ENCODE assay signal across 3 cellular contexts in genomic region chr5:110925916-110926315, GRCh38.
TF ChIP-seq lines count a peak whose summit lies in the region.

No MANE protein-coding gene starts in this region.

TF ChIP-seq in SK-N-SH, 30 proteins besides CTCF, POLR2A, EP300 and RAD21:
- TF ChIP-seq, protein P1, sequence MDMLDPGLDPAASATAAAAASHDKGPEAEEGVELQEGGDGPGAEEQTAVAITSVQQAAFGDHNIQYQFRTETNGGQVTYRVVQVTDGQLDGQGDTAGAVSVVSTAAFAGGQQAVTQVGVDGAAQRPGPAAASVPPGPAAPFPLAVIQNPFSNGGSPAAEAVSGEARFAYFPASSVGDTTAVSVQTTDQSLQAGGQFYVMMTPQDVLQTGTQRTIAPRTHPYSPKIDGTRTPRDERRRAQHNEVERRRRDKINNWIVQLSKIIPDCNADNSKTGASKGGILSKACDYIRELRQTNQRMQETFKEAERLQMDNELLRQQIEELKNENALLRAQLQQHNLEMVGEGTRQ (IDR thresholded peaks at IDR 0.05; ENCODE audit: borderline replicate concordance, low read depth, low read length) = no peak
- TF ChIP-seq, protein P2, sequence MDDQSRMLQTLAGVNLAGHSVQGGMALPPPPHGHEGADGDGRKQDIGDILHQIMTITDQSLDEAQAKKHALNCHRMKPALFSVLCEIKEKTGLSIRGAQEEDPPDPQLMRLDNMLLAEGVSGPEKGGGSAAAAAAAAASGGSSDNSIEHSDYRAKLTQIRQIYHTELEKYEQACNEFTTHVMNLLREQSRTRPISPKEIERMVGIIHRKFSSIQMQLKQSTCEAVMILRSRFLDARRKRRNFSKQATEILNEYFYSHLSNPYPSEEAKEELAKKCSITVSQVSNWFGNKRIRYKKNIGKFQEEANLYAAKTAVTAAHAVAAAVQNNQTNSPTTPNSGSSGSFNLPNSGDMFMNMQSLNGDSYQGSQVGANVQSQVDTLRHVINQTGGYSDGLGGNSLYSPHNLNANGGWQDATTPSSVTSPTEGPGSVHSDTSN (IDR thresholded peaks at IDR 0.05) = no peak
- no peak for TF ChIP-seq TAF1 (IDR thresholded peaks at IDR 0.05; ENCODE audit: borderline replicate concordance, low read depth, low read length)
- no peak for TF ChIP-seq NRF1 (IDR thresholded peaks at IDR 0.05; ENCODE audit: low read depth, low read length)
- no peak for TF ChIP-seq GATA2 (CRISPR knock-in tag; IDR thresholded peaks at IDR 0.05)
- TF ChIP-seq, protein P3, sequence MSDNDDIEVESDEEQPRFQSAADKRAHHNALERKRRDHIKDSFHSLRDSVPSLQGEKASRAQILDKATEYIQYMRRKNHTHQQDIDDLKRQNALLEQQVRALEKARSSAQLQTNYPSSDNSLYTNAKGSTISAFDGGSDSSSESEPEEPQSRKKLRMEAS (IDR thresholded peaks at IDR 0.05; ENCODE audit: low read depth) = no peak
- TF ChIP-seq NFIC (IDR thresholded peaks at IDR 0.05; ENCODE audit: borderline replicate concordance) = no peak
- TF ChIP-seq FOXM1 (IDR thresholded peaks at IDR 0.05; ENCODE audit: low read depth) = no peak
- no peak for TF ChIP-seq CHD2 (IDR thresholded peaks at IDR 0.05; ENCODE audit: low read length, partially characterized antibody)
- TF ChIP-seq JUND (IDR thresholded peaks at IDR 0.05) = no peak
- TF ChIP-seq, protein P4, sequence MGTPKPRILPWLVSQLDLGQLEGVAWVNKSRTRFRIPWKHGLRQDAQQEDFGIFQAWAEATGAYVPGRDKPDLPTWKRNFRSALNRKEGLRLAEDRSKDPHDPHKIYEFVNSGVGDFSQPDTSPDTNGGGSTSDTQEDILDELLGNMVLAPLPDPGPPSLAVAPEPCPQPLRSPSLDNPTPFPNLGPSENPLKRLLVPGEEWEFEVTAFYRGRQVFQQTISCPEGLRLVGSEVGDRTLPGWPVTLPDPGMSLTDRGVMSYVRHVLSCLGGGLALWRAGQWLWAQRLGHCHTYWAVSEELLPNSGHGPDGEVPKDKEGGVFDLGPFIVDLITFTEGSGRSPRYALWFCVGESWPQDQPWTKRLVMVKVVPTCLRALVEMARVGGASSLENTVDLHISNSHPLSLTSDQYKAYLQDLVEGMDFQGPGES (IDR thresholded peaks at IDR 0.05; ENCODE audit: low read depth, low read length) = no peak
- no peak for TF ChIP-seq RCOR1 (IDR thresholded peaks at IDR 0.05; ENCODE audit: low read length)
- TF ChIP-seq, protein P5, sequence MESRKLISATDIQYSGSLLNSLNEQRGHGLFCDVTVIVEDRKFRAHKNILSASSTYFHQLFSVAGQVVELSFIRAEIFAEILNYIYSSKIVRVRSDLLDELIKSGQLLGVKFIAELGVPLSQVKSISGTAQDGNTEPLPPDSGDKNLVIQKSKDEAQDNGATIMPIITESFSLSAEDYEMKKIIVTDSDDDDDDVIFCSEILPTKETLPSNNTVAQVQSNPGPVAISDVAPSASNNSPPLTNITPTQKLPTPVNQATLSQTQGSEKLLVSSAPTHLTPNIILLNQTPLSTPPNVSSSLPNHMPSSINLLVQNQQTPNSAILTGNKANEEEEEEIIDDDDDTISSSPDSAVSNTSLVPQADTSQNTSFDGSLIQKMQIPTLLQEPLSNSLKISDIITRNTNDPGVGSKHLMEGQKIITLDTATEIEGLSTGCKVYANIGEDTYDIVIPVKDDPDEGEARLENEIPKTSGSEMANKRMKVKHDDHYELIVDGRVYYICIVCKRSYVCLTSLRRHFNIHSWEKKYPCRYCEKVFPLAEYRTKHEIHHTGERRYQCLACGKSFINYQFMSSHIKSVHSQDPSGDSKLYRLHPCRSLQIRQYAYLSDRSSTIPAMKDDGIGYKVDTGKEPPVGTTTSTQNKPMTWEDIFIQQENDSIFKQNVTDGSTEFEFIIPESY (IDR thresholded peaks at IDR 0.05; ENCODE audit: borderline replicate concordance, low read depth) = no peak
TF ChIP-seq in SK-N-SH: peak in this region for 0.

TF ChIP-seq in SK-N-SH treated with all-trans-retinoic acid at 6 μM for 48 hours, 23 proteins besides CTCF, POLR2A, EP300 and RAD21 (continued from another document):
- TF ChIP-seq RARB (CRISPR knock-in tag; IDR thresholded peaks at IDR 0.05) (no peak), ZNF565 (CRISPR knock-in tag; conservative IDR thresholded peaks at IDR 0.05; ENCODE audit: low read depth) (no peak), PPARA (CRISPR knock-in tag; IDR thresholded peaks at IDR 0.05; ENCODE audit: borderline replicate concordance) (no peak)
TF ChIP-seq in SK-N-SH treated with all-trans-retinoic acid at 6 μM for 48 hours: peak in this region for 0.

TF ChIP-seq in H1, 55 proteins besides CTCF, POLR2A, EP300 and RAD21 (continued from another document):
- TF ChIP-seq, protein P3 (IDR thresholded peaks at IDR 0.05) = no peak
- TF ChIP-seq CBX8 (IDR thresholded peaks at IDR 0.05; ENCODE audit: borderline replicate concordance, low read depth, low read length) (no peak), KDM4A (IDR thresholded peaks at IDR 0.05; ENCODE audit: low read depth, low read length, severe bottlenecking) (no peak), E2F6 (IDR thresholded peaks at IDR 0.05) (no peak), CEBPB (IDR thresholded peaks at IDR 0.05; ENCODE audit: low read depth, low read length) (no peak)
